10 cellular contexts compared by ENCODE assay signal in the genomic region with DNA sequence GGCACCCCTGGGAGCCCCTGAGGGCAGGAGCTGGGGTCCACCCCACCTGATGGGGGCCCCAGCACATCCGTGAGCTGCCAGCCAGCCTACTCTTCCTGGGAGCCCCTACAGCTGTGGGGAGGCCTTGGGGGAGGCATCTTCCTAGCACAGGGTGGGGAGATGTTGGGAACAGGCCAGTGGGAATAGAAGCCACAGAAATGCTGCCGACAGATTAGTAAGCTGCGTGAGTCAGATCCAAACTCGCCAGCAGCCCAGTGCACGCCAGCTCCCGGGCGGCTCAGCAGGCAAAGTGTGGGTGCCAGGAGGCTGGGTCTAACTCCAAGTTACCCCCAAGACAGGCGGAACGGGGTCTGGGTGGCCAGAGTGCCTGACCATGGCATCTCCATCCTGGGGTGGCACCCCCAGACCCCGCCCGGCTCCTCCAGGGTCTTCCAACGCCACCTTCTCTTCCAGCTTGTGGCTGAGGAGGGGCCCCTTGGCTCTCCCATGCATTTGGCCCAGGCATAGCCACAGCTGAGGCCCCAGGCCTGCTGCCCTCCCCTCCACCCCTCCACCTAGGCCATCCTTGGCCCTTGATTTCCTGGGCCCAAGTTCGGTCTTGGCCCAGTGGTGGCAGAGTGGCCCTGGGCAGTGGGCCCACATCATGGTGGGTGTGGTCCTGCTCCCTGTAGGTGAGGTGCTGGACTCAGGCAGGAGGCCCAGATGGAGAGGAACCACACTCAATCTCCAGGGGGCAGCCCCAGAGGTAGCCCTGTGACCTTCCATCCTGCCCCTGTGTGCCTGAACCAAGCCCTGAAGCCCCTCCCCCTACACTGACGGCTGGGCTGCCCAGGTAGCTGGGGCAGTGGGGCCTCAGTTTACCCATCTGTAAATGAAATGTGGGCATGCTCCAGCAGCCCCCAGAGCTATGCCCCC. TPM values are rescaled to one million over a fixed set of nuclear protein-coding genes. Genes with fewer than 3 reads are reported as not detected.
DNase-seq lines count a peak whose midpoint lies in the region; ATAC-seq and TF ChIP-seq lines count a peak whose summit lies in the region.
"Had no signal": no experiment of that assay in that cellular context is flagged by ENCODE, and none has a peak within 500 bp of the region (broad histone marks: within the 10 kb centered on the region; RNA-seq: fewer than 3 reads in every experiment).

No MANE protein-coding gene starts in this region.

- H3K9me3 ChIP-seq in adipocyte (ENCODE audit: control insufficient read depth, low read length) (no peaks in the 10 kb centered on the region), testis (no peaks in the 10 kb centered on the region)

- 57 to 83% methylated on average over 7 to 14 of the region's 14 CpGs for WGBS in testis, 2 donors

- peak; percentile 21 for DNase-seq in activated CD4-positive, CD25-positive, alpha-beta regulatory T cell treated with anti-CD3 and anti-CD28 coated beads, Interleukin-2, amount 50 U/mL, for 72 hours
- no peak for DNase-seq in activated CD4-positive, CD25-positive, alpha-beta regulatory T cell (lab: John Stamatoyannopoulos, UW)
- DNase-seq in adipocyte (ENCODE audit: low read depth) (peak; percentile 95), hepatic stellate cell (ENCODE audit: low spot score) (peak; percentile 98), testis (peak; percentile 59), NCI-H2029 treated with DMSO at 0.1 percent for 48 hours (lab: John Stamatoyannopoulos, UW) (no peak)

- ATAC-seq in GM21528 (IDR thresholded peaks at IDR 0.05; ENCODE audit: low FRiP score, unreplicated experiment) (no peak), HG03095 (IDR thresholded peaks at IDR 0.05; ENCODE audit: unreplicated experiment) (no peak)

- peaks cover 39% of the 10 kb centered on the region for H3K4me1 ChIP-seq in adipocyte (ENCODE audit: control insufficient read depth, insufficient read depth, low read length)
- peaks cover 4% of the 10 kb centered on the region for H3K4me1 ChIP-seq in testis

- H3K36me3 ChIP-seq in adipocyte (ENCODE audit: control insufficient read depth, insufficient read depth, low read length, severe bottlenecking) (no peaks in the 10 kb centered on the region), testis (ENCODE audit: low read depth, missing control alignments) (no peaks in the 10 kb centered on the region)

- H3K27me3 ChIP-seq in adipocyte (replicated peaks; ENCODE audit: control insufficient read depth, insufficient read depth, low read length) (no peaks in the 10 kb centered on the region), testis (no peaks in the 10 kb centered on the region)

- H3K27ac ChIP-seq in testis = no peak overlapping the region

- TF ChIP-seq CTCF in testis (IDR thresholded peaks at IDR 0.05) = no peak

- intact Hi-C loops in testis (cut with DNase I; ENCODE audit: low total_unique reads) = no loop called here

- H3K4me3 ChIP-seq in adipocyte (ENCODE audit: low read length) (peak overlapping the region; percentile 35), testis (no peak overlapping the region)

- H3K9ac ChIP-seq in adipocyte (ENCODE audit: low read length) = peak overlapping the region; percentile 77

- TF ChIP-seq POLR2A in testis (IDR thresholded peaks at IDR 0.05) = no peak

RNA-seq across cellular contexts. Expression of a gene that starts 15.4 kb away (rescaled TPM):
- under 1 TPM; 0.43 to 0.55 TPM for total RNA-seq in testis
- 0.51 TPM for polyA plus RNA-seq in testis (ENCODE audit: insufficient read depth, low read depth, low replicate concordance)
- total RNA-seq: lung microvascular endothelial cell, urinary bladder had no signal

RNA-seq across cellular contexts. Expression of a gene that starts 25.6 kb away (rescaled TPM):
- not detected for total RNA-seq in testis
- polyA plus RNA-seq in testis (ENCODE audit: insufficient read depth, low read depth, low replicate concordance) = 1.1 TPM
- total RNA-seq: lung microvascular endothelial cell had no signal

RNA-seq across cellular contexts. Expression of a gene that starts 53.0 kb away (rescaled TPM):
- total RNA-seq in testis = under 1 TPM in 1 of 2 donors, not detected in 1; 0.24 TPM
- polyA plus RNA-seq in testis (ENCODE audit: insufficient read depth, low read depth, low replicate concordance) = 0.51 TPM
- total RNA-seq: lung microvascular endothelial cell, urinary bladder had no signal

Comparison
In these comparisons a context has a peak if more than half of its experiments do, and no peak if none do; other contexts are left out.
1. DNase-seq: peak in activated CD4-positive, CD25-positive, alpha-beta regulatory T cell treated with anti-CD3 and anti-CD28 coated beads, Interleukin-2, amount 50 U/mL, for 72 hours (single experiment), adipocyte (single experiment), hepatic stellate cell (single experiment) and testis (single experiment); none in activated CD4-positive, CD25-positive, alpha-beta regulatory T cell (0 of 4) and NCI-H2029 treated with DMSO at 0.1 percent for 48 hours (single experiment).